Comparison of ENCODE assay signal across 13 cellular contexts in genomic region chr7:41148521-41148951, GRCh38.
DNase-seq lines count a peak whose midpoint lies in the region; ATAC-seq and TF ChIP-seq lines count a peak whose summit lies in the region.
"Had no signal": no experiment of that assay in that cellular context is flagged by ENCODE, and none has a peak within 500 bp of the region (broad histone marks: within the 10 kb centered on the region; RNA-seq: fewer than 3 reads in every experiment).

No MANE protein-coding gene starts in this region.

- ATAC-seq in GM18907 (IDR thresholded peaks at IDR 0.05; ENCODE audit: unreplicated experiment) = no peak
- ATAC-seq in HG02623 (IDR thresholded peaks at IDR 0.05; ENCODE audit: unreplicated experiment) = no peak
- ATAC-seq: activated T-cell treated with anti-CD3 and anti-CD28 coated beads, Interleukin-2, amount 50 U/mL, for 4 hours had no signal

- DNase-seq in EL (peak; percentile 88), NCI-H774 (lab: John Stamatoyannopoulos, UW) (peak; percentile 47), choroid plexus epithelial cell (ENCODE audit: low read depth) (peak; percentile 78), renal cortical epithelial cell (ENCODE audit: low read depth) (peak; percentile 83), NCI-H345 treated with DMSO at 0.1 percent for 48 hours (lab: John Stamatoyannopoulos, UW; ENCODE audit: unreplicated experiment) (no peak)
- no peak for DNase-seq in activated CD4-positive, CD25-positive, alpha-beta regulatory T cell treated with anti-CD3 and anti-CD28 coated beads, Interleukin-2, amount 50 U/mL, for 72 hours
- DNase-seq: activated T-cell treated with anti-CD3 and anti-CD28 coated beads, Interleukin-2, amount 50 U/mL, for 4 hours; islet precursor cell; NCI-H345; pancreas had no signal

- no peak overlapping the region for H3K4me3 ChIP-seq in choroid plexus epithelial cell (ENCODE audit: low read depth, low read length)
- H3K4me3 ChIP-seq: pancreas, vagina had no signal

- no peak for TF ChIP-seq CTCF in choroid plexus epithelial cell (conservative IDR thresholded peaks at IDR 0.05; ENCODE audit: low read depth, low read length)

Comparison
In these comparisons a context has a peak if more than half of its experiments do, and no peak if none do; other contexts are left out.
1. DNase-seq: peak in EL (single experiment), NCI-H774 (single experiment), choroid plexus epithelial cell (single experiment) and renal cortical epithelial cell (single experiment); none in NCI-H345 treated with DMSO at 0.1 percent for 48 hours (single experiment) and activated CD4-positive, CD25-positive, alpha-beta regulatory T cell treated with anti-CD3 and anti-CD28 coated beads, Interleukin-2, amount 50 U/mL, for 72 hours (single experiment).